17 cellular contexts compared by ENCODE assay signal in genomic region chr17:16980061-16980460, GRCh38. TPM values are rescaled to one million over a fixed set of nuclear protein-coding genes. Genes with fewer than 3 reads are reported as not detected.
"Had no signal": no experiment of that assay in that cellular context is flagged by ENCODE, and none has a peak within 500 bp of the region (broad histone marks: within the 10 kb centered on the region; RNA-seq: fewer than 3 reads in every experiment).

No MANE protein-coding gene starts in this region.

- H3K27ac ChIP-seq: ascending aorta, breast epithelium, right atrium auricular region, skin epidermis had no signal

- H3K4me1 ChIP-seq: ascending aorta, breast epithelium, right atrium auricular region had no signal

- H3K9me3 ChIP-seq: ascending aorta, breast epithelium, right atrium auricular region had no signal

- H3K36me3 ChIP-seq: ascending aorta, breast epithelium, right atrium auricular region had no signal

- H3K4me3 ChIP-seq: ascending aorta, breast epithelium, right atrium auricular region, skin epidermis had no signal

- H3K27me3 ChIP-seq: ascending aorta, breast epithelium, right atrium auricular region had no signal

- ATAC-seq: stimulated activated naive CD8-positive, alpha-beta T cell treated with anti-CD3 and anti-CD28 coated beads, Interleukin-15, amount 100 ng/mL, for 72 hours had no signal

- DNase-seq: activated CD4-positive, CD25-positive, alpha-beta regulatory T cell treated with anti-CD3 and anti-CD28 coated beads, Interleukin-2, amount 50 U/mL, for 72 hours; activated naive CD4-positive, alpha-beta T cell treated with anti-CD3 and anti-CD28 coated beads, Interleukin-2, amount 10 ng/mL, durations not matched to agents 7 days and 5 days; activated T-cell treated with anti-CD3 and anti-CD28 coated beads, Interleukin-2, amount 50 U/mL, for 1 hour; cerebellar nuclear complex; effector memory CD4-positive, alpha-beta T cell; foreskin melanocyte; stimulated activated CD4-positive, alpha-beta T cell treated with anti-CD3 and anti-CD28 coated beads, Interleukin-4, amount 100 ng/mL, for 24 hours; stimulated activated naive CD8-positive, alpha-beta T cell treated with anti-CD3 and anti-CD28 coated beads, Interleukin-15, amount 100 ng/mL, for 72 hours; T1000 had no signal

RNA-seq across cellular contexts. Expression of gene TNFRSF13B, which starts 8.1 kb away (rescaled TPM):
- total RNA-seq: ascending aorta, fibroblast of lung, mesenteric fat pad, progenitor cell of endocrine pancreas, right atrium auricular region, temporal lobe had no signal
- polyA plus RNA-seq: fibroblast of lung had no signal
